In genomic region chr7:71716741-71717140, GRCh38 we compare ENCODE assay signal across 26 cellular contexts.
"Had no signal": no experiment of that assay in that cellular context is flagged by ENCODE, and none has a peak within 500 bp of the region (broad histone marks: within the 10 kb centered on the region; RNA-seq: fewer than 3 reads in every experiment).

No MANE protein-coding gene starts in this region.

- H3K9me3 ChIP-seq: adrenal gland, body of pancreas, right lobe of liver, thoracic aorta, uterus had no signal

- H3K27me3 ChIP-seq: adrenal gland, body of pancreas, right lobe of liver, uterus had no signal

- H3K27ac ChIP-seq: adrenal gland, body of pancreas, left ventricle myocardium inferior, right lobe of liver, thoracic aorta, uterus, WERI-Rb-1 had no signal

- ATAC-seq: body of pancreas; esophagus mucosa; naive thymus-derived CD8-positive, alpha-beta T cell; right lobe of liver had no signal

- DNase-seq: activated CD4-positive, alpha-beta memory T cell treated with anti-CD3 and anti-CD28 coated beads for 36 hours; activated CD4-positive, alpha-beta T cell treated with anti-CD3 and anti-CD28 coated beads, Interleukin-2, amount 10 ng/mL, durations not matched to agents 24 days and 14 days; activated CD4-positive, CD25-positive, alpha-beta regulatory T cell treated with anti-CD3 and anti-CD28 coated beads, Interleukin-2, amount 50 U/mL, for 72 hours; activated CD8-positive, alpha-beta memory T cell treated with anti-CD3 and anti-CD28 coated beads, Interleukin-2, amount 50 U/mL, for 4 hours; activated effector memory CD4-positive, alpha-beta T cell treated with anti-CD3 and anti-CD28 coated beads, Interleukin-2, amount 50 U/mL, for 16 hours; activated naive CD4-positive, alpha-beta T cell treated with anti-CD3 and anti-CD28 coated beads for 36 hours; activated naive CD8-positive, alpha-beta T cell treated with anti-CD3 and anti-CD28 coated beads for 36 hours; activated T-cell treated with anti-CD3 and anti-CD28 coated beads, Interleukin-2, amount 50 U/mL, for 1 hour; adrenal gland; aorta; body of pancreas; endodermal cell; foreskin fibroblast; head of caudate nucleus; left ventricle myocardium inferior; naive thymus-derived CD8-positive, alpha-beta T cell; right lobe of liver; stimulated activated CD4-positive, alpha-beta T cell treated with anti-CD3 and anti-CD28 coated beads, Interleukin-12 subunit alpha, Interleukin-12 subunit beta, amount 100 ng/mL, for 4 hours; stimulated activated CD4-positive, alpha-beta T cell treated with anti-CD3 and anti-CD28 coated beads, Interleukin-4, amount 100 ng/mL, for 1 hour; SW 1271; T-helper 9 cell; trophoblast cell; uterus; WERI-Rb-1 had no signal

- H3K36me3 ChIP-seq: adrenal gland, left ventricle myocardium inferior, right lobe of liver, thoracic aorta, uterus, WERI-Rb-1 had no signal

- H3K4me1 ChIP-seq: adrenal gland, body of pancreas, right lobe of liver, uterus had no signal

- H3K4me3 ChIP-seq: adrenal gland, body of pancreas, left ventricle myocardium inferior, right lobe of liver, thoracic aorta, uterus had no signal
